27 cellular contexts compared by ENCODE assay signal in genomic region chr7:135844903-135845302, GRCh38.
"Had no signal": no experiment of that assay in that cellular context is flagged by ENCODE, and none has a peak within 500 bp of the region (broad histone marks: within the 10 kb centered on the region; RNA-seq: fewer than 3 reads in every experiment).

No MANE protein-coding gene starts in this region.

- ATAC-seq: effector memory CD8-positive, alpha-beta T cell; foreskin keratinocyte; gastroesophageal sphincter; heart right ventricle; left cardiac atrium; left lung; left ventricle myocardium superior; naive thymus-derived CD4-positive, alpha-beta T cell had no signal

- H3K27ac Mint-ChIP-seq: dendritic cell treated with granulocyte-macrophage colony-stimulating factor and Interleukin-4, amounts not matched to agents 40 ng/mL and 50 ng/mL, for 4 days; effector memory CD8-positive, alpha-beta T cell; endodermal cell; memory B cell; naive thymus-derived CD4-positive, alpha-beta T cell had no signal

- H3K9me3 Mint-ChIP-seq: dendritic cell treated with granulocyte-macrophage colony-stimulating factor and Interleukin-4, amounts not matched to agents 40 ng/mL and 50 ng/mL, for 4 days; effector memory CD8-positive, alpha-beta T cell; memory B cell had no signal

- H3K4me1 ChIP-seq: colonic mucosa, esophagus muscularis mucosa, foreskin keratinocyte, gastroesophageal sphincter, heart right ventricle, left lung had no signal

- H3K27me3 Mint-ChIP-seq: effector memory CD8-positive, alpha-beta T cell had no signal

- H3K4me3 Mint-ChIP-seq: dendritic cell treated with granulocyte-macrophage colony-stimulating factor and Interleukin-4, amounts not matched to agents 40 ng/mL and 50 ng/mL, for 4 days; effector memory CD8-positive, alpha-beta T cell; endodermal cell; memory B cell; naive thymus-derived CD4-positive, alpha-beta T cell had no signal

- H3K36me3 ChIP-seq: colonic mucosa, esophagus muscularis mucosa, gastroesophageal sphincter, heart right ventricle, left lung had no signal

- H3K27ac ChIP-seq: colonic mucosa, esophagus muscularis mucosa, foreskin keratinocyte, gastroesophageal sphincter, heart right ventricle, left lung had no signal

- FAIRE-seq: endometrium, endothelial cell of umbilical vein, frontal cortex, islet of Langerhans, keratinocyte had no signal

- H3K36me3 Mint-ChIP-seq: memory B cell; naive thymus-derived CD4-positive, alpha-beta T cell had no signal

- H3K4me3 ChIP-seq: colonic mucosa, esophagus muscularis mucosa, gastroesophageal sphincter, heart right ventricle, left lung, lung had no signal

- H3K27me3 ChIP-seq: colonic mucosa, esophagus muscularis mucosa, foreskin keratinocyte, gastroesophageal sphincter, heart right ventricle, left lung had no signal

- H3K9me3 ChIP-seq: colonic mucosa, esophagus muscularis mucosa, gastroesophageal sphincter had no signal

- DNase-seq: colonic mucosa; cortex of kidney; effector CD8-positive, alpha-beta T cell; effector memory CD8-positive, alpha-beta T cell; foreskin keratinocyte; glutamatergic neuron; head of caudate nucleus; heart right ventricle; hippocampal formation; left cardiac atrium; left lung; left ventricle myocardium superior; mammary epithelial cell; mesendoderm; midbrain; naive thymus-derived CD4-positive, alpha-beta T cell had no signal
